Comparison of ENCODE assay signal across 12 cellular contexts in the genomic region with DNA sequence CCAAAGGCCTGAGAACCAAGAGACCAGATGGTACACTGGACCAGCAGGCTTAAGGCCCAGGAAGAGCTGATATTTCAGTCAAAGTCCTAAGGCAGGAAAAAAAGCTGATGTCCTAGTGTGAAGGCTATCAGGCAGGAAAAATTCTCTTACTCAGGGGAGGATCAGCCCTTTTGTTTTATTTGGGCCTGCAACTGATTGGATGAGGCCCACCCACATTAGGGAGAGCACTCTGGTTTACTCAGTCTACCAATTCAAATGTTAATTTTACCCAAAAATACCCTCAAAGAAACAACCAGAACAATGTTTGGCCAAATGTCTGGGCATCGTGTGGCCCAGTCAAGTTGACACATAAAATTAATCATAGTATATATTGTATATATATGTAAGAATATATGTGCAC. TPM values are rescaled to one million over a fixed set of nuclear protein-coding genes. Genes with fewer than 3 reads are reported as not detected.
"Had no signal": no experiment of that assay in that cellular context is flagged by ENCODE, and none has a peak within 500 bp of the region (broad histone marks: within the 10 kb centered on the region; RNA-seq: fewer than 3 reads in every experiment).

No MANE protein-coding gene starts in this region.

- H3K4me3 Mint-ChIP-seq: GM23338, H9, HFFc6 had no signal

- H3K36me3 ChIP-seq: HAP-1 had no signal

- H2AFZ ChIP-seq: GM23248, GM23338 had no signal

- H3K4me1 Mint-ChIP-seq: GM23338, H9 had no signal

- H3K9me3 ChIP-seq: HAP-1 had no signal

- H3K27ac Mint-ChIP-seq: GM23338, H9, HFFc6 had no signal

- H3K4me2 ChIP-seq: GM23338 had no signal

- H3K4me1 ChIP-seq: HAP-1 had no signal

- H3K4me3 ChIP-seq: GM23248, GM23338, HAP-1 had no signal

- FAIRE-seq: H1, H54 had no signal

- H3K27ac ChIP-seq: GM23248 had no signal

- H3K9ac ChIP-seq: GM23248 had no signal

- ATAC-seq: GM23338, HCT116 had no signal

- DNase-seq: GM23248, GOT3, H7, H9, HCEC 1CT, HFFc6 had no signal

RNA-seq across cellular contexts. Expression of a gene that starts 24.5 kb away (rescaled TPM):
- total RNA-seq: H4 had no signal
